Comparison of ENCODE assay signal across 1 cellular context in the genomic region with DNA sequence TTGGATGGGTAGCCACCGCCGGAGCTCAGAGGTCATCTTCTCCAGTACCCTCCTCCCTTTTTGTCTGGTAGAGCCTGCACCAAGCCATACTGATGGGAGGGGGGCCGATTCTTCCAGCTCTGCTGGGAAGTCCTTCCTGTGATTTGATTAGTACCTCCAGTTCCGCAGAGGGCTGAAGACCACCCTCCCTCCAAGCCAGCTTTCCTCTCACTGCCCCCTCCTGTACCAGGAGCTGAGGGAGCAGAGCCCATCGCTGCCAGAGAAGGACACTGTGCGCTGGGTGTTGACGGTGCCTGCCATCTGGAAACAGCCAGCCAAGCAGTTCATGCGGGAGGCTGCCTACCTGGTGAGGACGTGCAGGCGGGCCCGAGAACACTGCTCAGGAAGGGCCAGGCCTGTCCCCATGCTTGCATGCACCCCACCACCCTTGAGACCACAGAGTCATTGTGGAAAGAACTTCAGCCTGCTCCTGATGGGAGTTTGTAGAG.
TF ChIP-seq lines count a peak whose summit lies in the region.

No MANE protein-coding gene starts in this region.

TF ChIP-seq in GM23338, 12 proteins besides CTCF, POLR2A, EP300 and RAD21:
- TF ChIP-seq, protein P1, sequence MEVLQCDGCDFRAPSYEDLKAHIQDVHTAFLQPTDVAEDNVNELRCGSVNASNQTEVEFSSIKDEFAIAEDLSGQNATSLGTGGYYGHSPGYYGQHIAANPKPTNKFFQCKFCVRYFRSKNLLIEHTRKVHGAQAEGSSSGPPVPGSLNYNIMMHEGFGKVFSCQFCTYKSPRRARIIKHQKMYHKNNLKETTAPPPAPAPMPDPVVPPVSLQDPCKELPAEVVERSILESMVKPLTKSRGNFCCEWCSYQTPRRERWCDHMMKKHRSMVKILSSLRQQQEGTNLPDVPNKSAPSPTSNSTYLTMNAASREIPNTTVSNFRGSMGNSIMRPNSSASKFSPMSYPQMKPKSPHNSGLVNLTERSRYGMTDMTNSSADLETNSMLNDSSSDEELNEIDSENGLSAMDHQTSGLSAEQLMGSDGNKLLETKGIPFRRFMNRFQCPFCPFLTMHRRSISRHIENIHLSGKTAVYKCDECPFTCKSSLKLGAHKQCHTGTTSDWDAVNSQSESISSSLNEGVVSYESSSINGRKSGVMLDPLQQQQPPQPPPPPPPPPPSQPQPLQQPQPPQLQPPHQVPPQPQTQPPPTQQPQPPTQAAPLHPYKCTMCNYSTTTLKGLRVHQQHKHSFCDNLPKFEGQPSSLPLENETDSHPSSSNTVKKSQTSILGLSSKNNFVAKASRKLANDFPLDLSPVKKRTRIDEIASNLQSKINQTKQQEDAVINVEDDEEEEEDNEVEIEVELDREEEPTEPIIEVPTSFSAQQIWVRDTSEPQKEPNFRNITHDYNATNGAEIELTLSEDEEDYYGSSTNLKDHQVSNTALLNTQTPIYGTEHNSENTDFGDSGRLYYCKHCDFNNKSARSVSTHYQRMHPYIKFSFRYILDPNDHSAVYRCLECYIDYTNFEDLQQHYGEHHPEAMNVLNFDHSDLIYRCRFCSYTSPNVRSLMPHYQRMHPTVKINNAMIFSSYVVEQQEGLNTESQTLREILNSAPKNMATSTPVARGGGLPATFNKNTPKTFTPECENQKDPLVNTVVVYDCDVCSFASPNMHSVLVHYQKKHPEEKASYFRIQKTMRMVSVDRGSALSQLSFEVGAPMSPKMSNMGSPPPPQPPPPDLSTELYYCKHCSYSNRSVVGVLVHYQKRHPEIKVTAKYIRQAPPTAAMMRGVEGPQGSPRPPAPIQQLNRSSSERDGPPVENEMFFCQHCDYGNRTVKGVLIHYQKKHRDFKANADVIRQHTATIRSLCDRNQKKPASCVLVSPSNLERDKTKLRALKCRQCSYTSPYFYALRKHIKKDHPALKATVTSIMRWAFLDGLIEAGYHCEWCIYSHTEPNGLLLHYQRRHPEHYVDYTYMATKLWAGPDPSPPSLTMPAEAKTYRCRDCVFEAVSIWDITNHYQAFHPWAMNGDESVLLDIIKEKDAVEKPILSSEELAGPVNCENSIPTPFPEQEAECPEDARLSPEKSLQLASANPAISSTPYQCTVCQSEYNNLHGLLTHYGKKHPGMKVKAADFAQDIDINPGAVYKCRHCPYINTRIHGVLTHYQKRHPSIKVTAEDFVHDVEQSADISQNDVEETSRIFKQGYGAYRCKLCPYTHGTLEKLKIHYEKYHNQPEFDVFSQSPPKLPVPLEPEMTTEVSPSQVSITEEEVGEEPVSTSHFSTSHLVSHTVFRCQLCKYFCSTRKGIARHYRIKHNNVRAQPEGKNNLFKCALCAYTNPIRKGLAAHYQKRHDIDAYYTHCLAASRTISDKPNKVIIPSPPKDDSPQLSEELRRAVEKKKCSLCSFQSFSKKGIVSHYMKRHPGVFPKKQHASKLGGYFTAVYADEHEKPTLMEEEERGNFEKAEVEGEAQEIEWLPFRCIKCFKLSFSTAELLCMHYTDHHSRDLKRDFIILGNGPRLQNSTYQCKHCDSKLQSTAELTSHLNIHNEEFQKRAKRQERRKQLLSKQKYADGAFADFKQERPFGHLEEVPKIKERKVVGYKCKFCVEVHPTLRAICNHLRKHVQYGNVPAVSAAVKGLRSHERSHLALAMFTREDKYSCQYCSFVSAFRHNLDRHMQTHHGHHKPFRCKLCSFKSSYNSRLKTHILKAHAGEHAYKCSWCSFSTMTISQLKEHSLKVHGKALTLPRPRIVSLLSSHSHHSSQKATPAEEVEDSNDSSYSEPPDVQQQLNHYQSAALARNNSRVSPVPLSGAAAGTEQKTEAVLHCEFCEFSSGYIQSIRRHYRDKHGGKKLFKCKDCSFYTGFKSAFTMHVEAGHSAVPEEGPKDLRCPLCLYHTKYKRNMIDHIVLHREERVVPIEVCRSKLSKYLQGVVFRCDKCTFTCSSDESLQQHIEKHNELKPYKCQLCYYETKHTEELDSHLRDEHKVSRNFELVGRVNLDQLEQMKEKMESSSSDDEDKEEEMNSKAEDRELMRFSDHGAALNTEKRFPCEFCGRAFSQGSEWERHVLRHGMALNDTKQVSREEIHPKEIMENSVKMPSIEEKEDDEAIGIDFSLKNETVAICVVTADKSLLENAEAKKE (CRISPR knock-in tag; IDR thresholded peaks at IDR 0.05) = no peak
- TF ChIP-seq JUNB (IDR thresholded peaks at IDR 0.05; ENCODE audit: unreplicated experiment) = no peak
- no peak for TF ChIP-seq EZH2phosphoT487 (IDR thresholded peaks at IDR 0.05; ENCODE audit: unreplicated experiment)
- TF ChIP-seq, protein P2, sequence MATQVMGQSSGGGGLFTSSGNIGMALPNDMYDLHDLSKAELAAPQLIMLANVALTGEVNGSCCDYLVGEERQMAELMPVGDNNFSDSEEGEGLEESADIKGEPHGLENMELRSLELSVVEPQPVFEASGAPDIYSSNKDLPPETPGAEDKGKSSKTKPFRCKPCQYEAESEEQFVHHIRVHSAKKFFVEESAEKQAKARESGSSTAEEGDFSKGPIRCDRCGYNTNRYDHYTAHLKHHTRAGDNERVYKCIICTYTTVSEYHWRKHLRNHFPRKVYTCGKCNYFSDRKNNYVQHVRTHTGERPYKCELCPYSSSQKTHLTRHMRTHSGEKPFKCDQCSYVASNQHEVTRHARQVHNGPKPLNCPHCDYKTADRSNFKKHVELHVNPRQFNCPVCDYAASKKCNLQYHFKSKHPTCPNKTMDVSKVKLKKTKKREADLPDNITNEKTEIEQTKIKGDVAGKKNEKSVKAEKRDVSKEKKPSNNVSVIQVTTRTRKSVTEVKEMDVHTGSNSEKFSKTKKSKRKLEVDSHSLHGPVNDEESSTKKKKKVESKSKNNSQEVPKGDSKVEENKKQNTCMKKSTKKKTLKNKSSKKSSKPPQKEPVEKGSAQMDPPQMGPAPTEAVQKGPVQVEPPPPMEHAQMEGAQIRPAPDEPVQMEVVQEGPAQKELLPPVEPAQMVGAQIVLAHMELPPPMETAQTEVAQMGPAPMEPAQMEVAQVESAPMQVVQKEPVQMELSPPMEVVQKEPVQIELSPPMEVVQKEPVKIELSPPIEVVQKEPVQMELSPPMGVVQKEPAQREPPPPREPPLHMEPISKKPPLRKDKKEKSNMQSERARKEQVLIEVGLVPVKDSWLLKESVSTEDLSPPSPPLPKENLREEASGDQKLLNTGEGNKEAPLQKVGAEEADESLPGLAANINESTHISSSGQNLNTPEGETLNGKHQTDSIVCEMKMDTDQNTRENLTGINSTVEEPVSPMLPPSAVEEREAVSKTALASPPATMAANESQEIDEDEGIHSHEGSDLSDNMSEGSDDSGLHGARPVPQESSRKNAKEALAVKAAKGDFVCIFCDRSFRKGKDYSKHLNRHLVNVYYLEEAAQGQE (IDR thresholded peaks at IDR 0.05; ENCODE audit: unreplicated experiment) = no peak
- no peak for TF ChIP-seq STAT1 (IDR thresholded peaks at IDR 0.05; ENCODE audit: unreplicated experiment)
- TF ChIP-seq CREB1 (CRISPR knock-in tag; IDR thresholded peaks at IDR 0.05; ENCODE audit: low read depth) = no peak
- TF ChIP-seq NANOG (IDR thresholded peaks at IDR 0.05; ENCODE audit: borderline replicate concordance) = no peak
- no peak for TF ChIP-seq EZH2 (IDR thresholded peaks at IDR 0.05; ENCODE audit: low read depth, unreplicated experiment)
- TF ChIP-seq ZNF114 (CRISPR knock-in tag; IDR thresholded peaks at IDR 0.05) = no peak
- TF ChIP-seq ZNF331 (CRISPR knock-in tag; IDR thresholded peaks at IDR 0.05; ENCODE audit: low read depth) = no peak
- TF ChIP-seq ETS1 (IDR thresholded peaks at IDR 0.05) = no peak
- TF ChIP-seq POLR2AphosphoS5 (IDR thresholded peaks at IDR 0.05; ENCODE audit: low read depth) = no peak
TF ChIP-seq in GM23338: peak in this region for 0.
